Comparison of ENCODE assay signal across 8 cellular contexts in genomic region chr1:66402194-66402593, GRCh38.
DNase-seq lines count a peak whose midpoint lies in the region; ATAC-seq and TF ChIP-seq lines count a peak whose summit lies in the region.

No MANE protein-coding gene starts in this region.

- H3K27me3 ChIP-seq in body of pancreas (no peaks in the 10 kb centered on the region), psoas muscle (ENCODE audit: insufficient read depth in 3 of 3, low read length in 2 of 3) (no peaks in the 10 kb centered on the region)

- intact Hi-C loops in body of pancreas (cut with DNase I): no loop called here
- intact Hi-C loops in psoas muscle (cut with DNase I): no loop called here

- no peaks in the 10 kb centered on the region for H3K9me3 ChIP-seq in body of pancreas
- H3K9me3 ChIP-seq in psoas muscle: no peaks in the 10 kb centered on the region

- H3K4me1 ChIP-seq in body of pancreas (no peaks in the 10 kb centered on the region), psoas muscle (peaks cover 12% of the 10 kb centered on the region)

- DNase-seq in Ammon's horn (ENCODE audit: low spot score): peak; percentile 29
- DNase-seq in body of pancreas: peak; percentile 20 to 56 (median 42)
- DNase-seq in psoas muscle: peak; percentile 73 to 91
- no peak for DNase-seq in mesenteric fat pad (ENCODE audit: low spot score)
- no peak for DNase-seq in NCI-H2081 (lab: John Stamatoyannopoulos, UW)
- DNase-seq in GOT3 (lab: John Stamatoyannopoulos, UW): no peak

- TF ChIP-seq CTCF in body of pancreas (IDR thresholded peaks at IDR 0.05) (no peak), psoas muscle (IDR thresholded peaks at IDR 0.05) (no peak)

- no peak for TF ChIP-seq POLR2A in body of pancreas (IDR thresholded peaks at IDR 0.05)

- H3K27ac ChIP-seq in body of pancreas: no peak overlapping the region
- peak overlapping the region; percentile 47 for H3K27ac ChIP-seq in psoas muscle

- ATAC-seq in GM19351 (IDR thresholded peaks at IDR 0.05; ENCODE audit: unreplicated experiment) (peak; percentile 82), HG03280 (IDR thresholded peaks at IDR 0.05; ENCODE audit: unreplicated experiment) (peak; percentile 81), body of pancreas (peak; percentile 66), psoas muscle (peak; percentile 89 to 98 (median 94))

- 33 to 38% methylated on average over 1 of the region's 1 CpG for WGBS in body of pancreas, 2 donors
- WGBS in psoas muscle, 3 donors: 0 to 14% (median 8%) methylated on average over 1 of the region's 1 CpG

- H3K36me3 ChIP-seq in body of pancreas (replicated peaks in 1 of 2; ENCODE audit: insufficient read depth in 1 of 2, low read depth in 2 of 2): no peaks in the 10 kb centered on the region
- H3K36me3 ChIP-seq in psoas muscle (ENCODE audit: insufficient read depth in 1 of 2, low read depth in 1 of 2): no peaks in the 10 kb centered on the region

- H3K4me3 ChIP-seq in body of pancreas (no peak overlapping the region), psoas muscle (no peak overlapping the region)

Comparison
In these comparisons a context has a peak if more than half of its experiments do, and no peak if none do; other contexts are left out.
1. DNase-seq: peak in Ammon's horn (single experiment), body of pancreas (4 of 4) and psoas muscle (2 of 2); none in mesenteric fat pad (single experiment), NCI-H2081 (0 of 2) and GOT3 (single experiment).
2. Peak in every context shown above with its lines, with median percentiles within 50 percentile points of each other: ATAC-seq.